ENCODE assay signal across 1 cellular context in genomic region chr3:138944842-138945645, GRCh38.
TF ChIP-seq lines count a peak whose summit lies in the region.

No MANE protein-coding gene starts in this region.

TF ChIP-seq in K562, 482 proteins besides CTCF, POLR2A, EP300 and RAD21 (continued from another document and continues in another):
- no peak for TF ChIP-seq FOXP4 (CRISPR knock-in tag; IDR thresholded peaks at IDR 0.05; ENCODE audit: borderline replicate concordance)
- no peak for TF ChIP-seq ZNF311 (CRISPR knock-in tag; IDR thresholded peaks at IDR 0.05)
- TF ChIP-seq HMGXB4 (CRISPR knock-in tag; IDR thresholded peaks at IDR 0.05) = no peak
- TF ChIP-seq SMARCA5 (IDR thresholded peaks at IDR 0.05) = no peak
- peak; percentile 78 to 85 for TF ChIP-seq E2F6 (IDR thresholded peaks at IDR 0.05; ENCODE audit: borderline replicate concordance in 1 of 2, extremely low read depth in 1 of 2, insufficient read depth in 1 of 2, insufficient read length in 1 of 2, low read depth in 1 of 2, low read length in 1 of 2, poor library complexity in 1 of 2, severe bottlenecking in 1 of 2)
- peak; percentile 91 for TF ChIP-seq ZFX (CRISPR knock-in tag; IDR thresholded peaks at IDR 0.05)
- TF ChIP-seq GTF2A2 (tag; IDR thresholded peaks at IDR 0.05) = no peak
- no peak for TF ChIP-seq NR2F6 (CRISPR knock-in tag; IDR thresholded peaks at IDR 0.05)
- no peak for TF ChIP-seq SIN3B (IDR thresholded peaks at IDR 0.05; ENCODE audit: low read depth)
- TF ChIP-seq NONO (IDR thresholded peaks at IDR 0.05; ENCODE audit: low read depth in 2 of 2, low read length in 1 of 2) = 0 out of 4 replicates have a peak, but pooled peaks of 1 of the 2 experiments have one; percentile 47
- no peak for TF ChIP-seq ZNF586 (CRISPR knock-in tag; conservative IDR thresholded peaks at IDR 0.05)
- no peak for TF ChIP-seq FOXJ2 (tag; IDR thresholded peaks at IDR 0.05)
- no peak for TF ChIP-seq ZFPM2 (CRISPR knock-in tag; IDR thresholded peaks at IDR 0.05)
- no peak for TF ChIP-seq KLF16 (IDR thresholded peaks at IDR 0.05)
- TF ChIP-seq ZNF316 (IDR thresholded peaks at IDR 0.05) = no peak
- no peak for TF ChIP-seq TAF15 (IDR thresholded peaks at IDR 0.05; ENCODE audit: low read depth, low read length)
- TF ChIP-seq ZNF282 (CRISPR knock-in tag; IDR thresholded peaks at IDR 0.05) = no peak
- no peak for TF ChIP-seq ZBTB26 (CRISPR knock-in tag; IDR thresholded peaks at IDR 0.05)
- no peak for TF ChIP-seq SETDB1 (IDR thresholded peaks at IDR 0.05; ENCODE audit: low read length)
- no peak for TF ChIP-seq DACH1 (IDR thresholded peaks at IDR 0.05; ENCODE audit: partially characterized antibody)
- 0 out of 2 replicates have a peak, but pooled peaks have one; percentile 60 for TF ChIP-seq FOXP1 (CRISPR knock-in tag; IDR thresholded peaks at IDR 0.05)
- TF ChIP-seq SMAD4 (CRISPR knock-in tag; conservative IDR thresholded peaks at IDR 0.05) = peak; percentile 36; the same call in 1 of the 2 replicates
- no peak for TF ChIP-seq ZBTB43 (CRISPR knock-in tag; IDR thresholded peaks at IDR 0.05)
- TF ChIP-seq ERF (CRISPR knock-in tag; IDR thresholded peaks at IDR 0.05) = no peak
- TF ChIP-seq TAF7 (tag; IDR thresholded peaks at IDR 0.05) = no peak
- TF ChIP-seq ZNF511 (CRISPR knock-in tag; IDR thresholded peaks at IDR 0.05) = 0 out of 2 replicates have a peak, but pooled peaks have one; percentile 46
- TF ChIP-seq BRF1 (IDR thresholded peaks at IDR 0.05; ENCODE audit: borderline replicate concordance, extremely low read depth, insufficient read length) = no peak
- TF ChIP-seq BHLHE40 (IDR thresholded peaks at IDR 0.05; ENCODE audit: low read length) = no peak
- TF ChIP-seq ZNF165 (CRISPR knock-in tag; IDR thresholded peaks at IDR 0.05; ENCODE audit: borderline replicate concordance) = no peak
- TF ChIP-seq NFE2 (IDR thresholded peaks at IDR 0.05; ENCODE audit: low read depth) = no peak
- peak; percentile 67 for TF ChIP-seq MAX (CRISPR knock-in tag; IDR thresholded peaks at IDR 0.05)
- TF ChIP-seq TSHZ1 (CRISPR knock-in tag; IDR thresholded peaks at IDR 0.05) = no peak
- TF ChIP-seq CBFA2T3 (IDR thresholded peaks at IDR 0.05) = no peak
- TF ChIP-seq ZBTB9 (CRISPR knock-in tag; IDR thresholded peaks at IDR 0.05) = no peak
- TF ChIP-seq ZNF655 (CRISPR knock-in tag; IDR thresholded peaks at IDR 0.05) = no peak
- TF ChIP-seq JUND (IDR thresholded peaks at IDR 0.05; ENCODE audit: borderline replicate concordance, low read depth, low read length) = no peak
- no peak for TF ChIP-seq JUND (tag; IDR thresholded peaks at IDR 0.05; ENCODE audit: borderline replicate concordance, low read depth, low read length)
- no peak for TF ChIP-seq POLR2AphosphoS5 (IDR thresholded peaks at IDR 0.05; ENCODE audit: control insufficient read depth, insufficient read depth, low read depth, low read length)
- TF ChIP-seq CBX2 (IDR thresholded peaks at IDR 0.05; ENCODE audit: insufficient read depth, low read length, poor library complexity, severe bottlenecking) = no peak
- no peak for TF ChIP-seq SMC3 (conservative IDR thresholded peaks at IDR 0.05; ENCODE audit: insufficient read depth, low read depth, low read length)
- no peak for TF ChIP-seq HNRNPL (IDR thresholded peaks at IDR 0.05; ENCODE audit: low read depth, low read length)
- no peak for TF ChIP-seq ZNF785 (CRISPR knock-in tag; IDR thresholded peaks at IDR 0.05)
- TF ChIP-seq DPF2 (IDR thresholded peaks at IDR 0.05) = no peak
- no peak for TF ChIP-seq MCM5 (IDR thresholded peaks at IDR 0.05; ENCODE audit: low read depth)
- no peak for TF ChIP-seq PBX2 (CRISPR knock-in tag; IDR thresholded peaks at IDR 0.05; ENCODE audit: low read depth)
- TF ChIP-seq PBX2 (tag; conservative IDR thresholded peaks at IDR 0.05; ENCODE audit: low read depth) = no peak
- TF ChIP-seq BDP1 (IDR thresholded peaks at IDR 0.05; ENCODE audit: insufficient read depth, insufficient read length) = no peak
- TF ChIP-seq ZSCAN32 (CRISPR knock-in tag; IDR thresholded peaks at IDR 0.05) = no peak
- TF ChIP-seq ARID2 (IDR thresholded peaks at IDR 0.05) = no peak
- TF ChIP-seq WHSC1 (IDR thresholded peaks at IDR 0.05; ENCODE audit: low read length) = no peak
- no peak for TF ChIP-seq SMARCC2 (IDR thresholded peaks at IDR 0.05; ENCODE audit: low read depth)
- peak; percentile 38 for TF ChIP-seq TAF1 (IDR thresholded peaks at IDR 0.05; ENCODE audit: control insufficient read depth, extremely low read depth, insufficient read depth, low read length, severe bottlenecking)
